Comparison of ENCODE assay signal across 24 cellular contexts in the genomic region with DNA sequence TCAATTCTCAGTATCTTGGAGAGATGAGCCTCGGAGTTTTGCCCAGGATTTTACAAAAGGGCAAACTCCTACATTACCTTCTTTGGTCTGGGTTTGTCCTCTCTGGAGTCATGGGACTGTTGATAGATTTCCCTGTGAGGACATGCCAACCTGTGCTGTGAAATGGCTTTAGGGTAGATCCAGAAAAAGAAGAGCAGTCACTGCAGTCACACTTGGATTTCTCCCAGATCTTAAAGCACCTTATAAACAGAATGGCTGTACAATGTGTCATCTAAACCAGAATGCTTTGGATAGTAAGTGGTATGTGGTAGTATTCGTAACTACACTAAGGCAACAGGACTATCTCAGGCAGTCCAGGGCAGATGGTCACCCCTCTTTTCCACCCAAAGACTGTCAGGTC. TPM values are rescaled to one million over a fixed set of nuclear protein-coding genes. Genes with fewer than 3 reads are reported as not detected.
DNase-seq lines count a peak whose midpoint lies in the region; ATAC-seq and TF ChIP-seq lines count a peak whose summit lies in the region.
"Had no signal": no experiment of that assay in that cellular context is flagged by ENCODE, and none has a peak within 500 bp of the region (broad histone marks: within the 10 kb centered on the region; RNA-seq: fewer than 3 reads in every experiment).

No MANE protein-coding gene starts in this region.

- in situ Hi-C loops in mammary epithelial cell (cut with MboI; ENCODE audit: low sequenced_read_pairs in 2 of 2) = no loop called here

- H3K27ac Mint-ChIP-seq in memory B cell = peak overlapping the region; percentile 74
- H3K27ac Mint-ChIP-seq in type B pancreatic cell = peak overlapping the region; percentile 58
- no peak overlapping the region for H3K27ac Mint-ChIP-seq in activated CD4-positive, alpha-beta memory T cell treated with anti-CD3 and anti-CD28 coated beads for 36 hours

- no peaks in the 10 kb centered on the region for H3K9me3 Mint-ChIP-seq in memory B cell
- H3K9me3 Mint-ChIP-seq in type B pancreatic cell = no peaks in the 10 kb centered on the region
- no peaks in the 10 kb centered on the region for H3K9me3 Mint-ChIP-seq in activated CD4-positive, alpha-beta memory T cell treated with anti-CD3 and anti-CD28 coated beads for 36 hours
- H3K9me3 Mint-ChIP-seq: activated naive CD4-positive, alpha-beta T cell treated with anti-CD3 and anti-CD28 coated beads, Interleukin-2, amount 10 ng/mL, durations not matched to agents 7 days and 5 days had no signal

- BruUV-seq in mammary epithelial cell (replicated peaks; lab: Mats Ljungman, UMichigan) = no TSS peak

- WGBS in aorta, 2 donors = 91 to 94% methylated on average over 2 of the region's 2 CpGs
- WGBS in mammary epithelial cell (ENCODE audit: low coverage, missing lambda C conversion rate) = 51% methylated on average over 2 of the region's 2 CpGs

- H3K36me3 ChIP-seq in aorta (ENCODE audit: control insufficient read depth in 1 of 2, insufficient read depth in 2 of 2, low read length in 1 of 2) (no peaks in the 10 kb centered on the region), mammary epithelial cell (ENCODE audit: insufficient read depth, low read length) (no peaks in the 10 kb centered on the region)
- H3K36me3 ChIP-seq: HAP-1, pancreas, Peyer's patch, tibial artery had no signal

- H3K9me3 ChIP-seq in aorta (ENCODE audit: control insufficient read depth, low read length) (no peaks in the 10 kb centered on the region), mammary epithelial cell (replicated peaks; ENCODE audit: insufficient read depth, low read length) (no peaks in the 10 kb centered on the region)
- H3K9me3 ChIP-seq: HAP-1, mucosa of descending colon, pancreas, Peyer's patch, tibial artery had no signal

- H3K27me3 ChIP-seq in aorta (ENCODE audit: control insufficient read depth in 1 of 2, insufficient read depth in 2 of 2, low read length in 1 of 2) (no peaks in the 10 kb centered on the region), mammary epithelial cell (ENCODE audit: insufficient read depth, low read length) (no peaks in the 10 kb centered on the region)
- H3K27me3 ChIP-seq: pancreas, Peyer's patch, tibial artery had no signal

- no peak overlapping the region for H3K9ac ChIP-seq in mammary epithelial cell (ENCODE audit: insufficient read depth, low read length)

- peaks cover 36% of the 10 kb centered on the region for H3K79me2 ChIP-seq in mammary epithelial cell (ENCODE audit: insufficient read depth, low read length)

- H3K4me3 Mint-ChIP-seq in memory B cell (no peak overlapping the region), type B pancreatic cell (no peak overlapping the region)
- no peak overlapping the region for H3K4me3 Mint-ChIP-seq in activated CD4-positive, alpha-beta memory T cell treated with anti-CD3 and anti-CD28 coated beads for 36 hours
- H3K4me3 Mint-ChIP-seq: activated naive CD4-positive, alpha-beta T cell treated with anti-CD3 and anti-CD28 coated beads, Interleukin-2, amount 10 ng/mL, durations not matched to agents 7 days and 5 days had no signal

- H2AFZ ChIP-seq in mammary epithelial cell (ENCODE audit: low read depth, low read length) = no peak overlapping the region

- no peak overlapping the region for H3K4me2 ChIP-seq in mammary epithelial cell (ENCODE audit: insufficient read depth, low read depth, low read length)

- H3K36me3 Mint-ChIP-seq in memory B cell (peaks cover under 1% of the 10 kb centered on the region), type B pancreatic cell (no peaks in the 10 kb centered on the region)
- no peaks in the 10 kb centered on the region for H3K36me3 Mint-ChIP-seq in activated CD4-positive, alpha-beta memory T cell treated with anti-CD3 and anti-CD28 coated beads for 36 hours

- CTCF ChIA-PET in activated CD4-positive, alpha-beta memory T cell treated with anti-CD3 and anti-CD28 coated beads for 36 hours (lab: Charles Lee) = interaction anchor here (1.4 to 8.8 kb wide), 3 partner anchors 27 to 73 kb away, joined by 6 to 291 read pairs (median 150); no protein-coding TSS in a partner anchor
- CTCF ChIA-PET in mammary epithelial cell (lab: Charles Lee; ENCODE audit: low non-redundant PET) = no interaction called here

- no peaks in the 10 kb centered on the region for H3K27me3 Mint-ChIP-seq in memory B cell
- no peaks in the 10 kb centered on the region for H3K27me3 Mint-ChIP-seq in type B pancreatic cell
- H3K27me3 Mint-ChIP-seq in activated CD4-positive, alpha-beta memory T cell treated with anti-CD3 and anti-CD28 coated beads for 36 hours = no peaks in the 10 kb centered on the region
- H3K27me3 Mint-ChIP-seq: activated naive CD4-positive, alpha-beta T cell treated with anti-CD3 and anti-CD28 coated beads, Interleukin-2, amount 10 ng/mL, durations not matched to agents 7 days and 5 days had no signal

- H3K4me3 ChIP-seq in aorta (ENCODE audit: low read length in 2 of 2) (no peak overlapping the region), mammary epithelial cell (replicated peaks in 1 of 3; ENCODE audit: insufficient read depth in 1 of 3, low read depth in 2 of 3, low read length in 3 of 3) (no peak overlapping the region)
- H3K4me3 ChIP-seq: HAP-1, mucosa of descending colon, pancreas, Peyer's patch, skin epidermis, tibial artery had no signal

- TF ChIP-seq CTCF in type B pancreatic cell (conservative IDR thresholded peaks at IDR 0.05) (no peak), mammary epithelial cell (conservative IDR thresholded peaks at IDR 0.05 in 1 of 2, IDR thresholded peaks at IDR 0.05 in 1 of 2; ENCODE audit: extremely low read depth in 1 of 2, insufficient read depth in 1 of 2, low read depth in 1 of 2, low read length in 2 of 2) (no peak)

- H4K20me1 ChIP-seq in mammary epithelial cell (ENCODE audit: insufficient read depth, low read length) = no peaks in the 10 kb centered on the region

- intact Hi-C loops in aorta (cut with DNase I) = no loop called here
- intact Hi-C loops in activated CD4-positive, alpha-beta memory T cell treated with anti-CD3 and anti-CD28 coated beads for 36 hours (cut with micrococcal nuclease) = no loop called here
- intact Hi-C loops in mammary epithelial cell (cut with micrococcal nuclease) = loop anchor here (10.0 kb wide), 1 partner anchor 224 kb away; a partner anchor contains a TSS

- dilution Hi-C loops in mammary epithelial cell (cut with HindIII; ENCODE audit: low sequenced_read_pairs) = no loop called here

- H3K27ac ChIP-seq in aorta (ENCODE audit: low read depth in 1 of 2, low read length in 2 of 2) (no peak overlapping the region), mammary epithelial cell (ENCODE audit: insufficient read depth, low read depth, low read length) (no peak overlapping the region)
- H3K27ac ChIP-seq: pancreas, skin epidermis had no signal

- peak; percentile 75 for DNase-seq in HCEC 1CT
- DNase-seq in amniotic epithelial cell (ENCODE audit: low read depth) = peak; percentile 69
- DNase-seq in memory B cell (ENCODE audit: low spot score in 2 of 2) = no peak
- no peak for DNase-seq in type B pancreatic cell (ENCODE audit: extremely low spot score, unreplicated experiment)
- DNase-seq in cerebellar cortex (ENCODE audit: low spot score) = no peak
- no peak for DNase-seq in aorta
- DNase-seq in activated CD4-positive, alpha-beta memory T cell treated with anti-CD3 and anti-CD28 coated beads for 36 hours = no peak
- no peak for DNase-seq in mammary epithelial cell
- DNase-seq: activated CD4-positive, alpha-beta T cell treated with anti-CD3 and anti-CD28 coated beads, Interleukin-2, amount 50 U/mL, for 4 hours; activated naive CD4-positive, alpha-beta T cell treated with anti-CD3 and anti-CD28 coated beads, Interleukin-2, amount 10 ng/mL, durations not matched to agents 7 days and 5 days; activated T-cell treated with anti-CD3 and anti-CD28 coated beads, Interleukin-2, amount 50 U/mL, for 1 hour; DMS79; effector memory CD4-positive, alpha-beta T cell; KG1; left cardiac atrium; mucosa of descending colon; NCI-H1417; NCI-H2171 treated with DMSO at 0.1 percent for 48 hours; NCI-H748 treated with DMSO at 0.1 percent for 48 hours; pancreas; Peyer's patch; tibial artery had no signal

- H3K4me1 Mint-ChIP-seq in memory B cell (peaks cover 29% of the 10 kb centered on the region), type B pancreatic cell (ENCODE audit: unreplicated experiment) (peaks cover 44% of the 10 kb centered on the region)
- peaks cover 30% of the 10 kb centered on the region for H3K4me1 Mint-ChIP-seq in activated CD4-positive, alpha-beta memory T cell treated with anti-CD3 and anti-CD28 coated beads for 36 hours (ENCODE audit: low read depth)

- H3K4me1 ChIP-seq in aorta (ENCODE audit: control insufficient read depth in 1 of 2, insufficient read depth in 2 of 2, low read length in 2 of 2) (peaks cover 0 to 2% of the 10 kb centered on the region in 2 donors), mammary epithelial cell (ENCODE audit: insufficient read depth, low read length) (peaks cover 46% of the 10 kb centered on the region)

- POLR2A ChIA-PET in activated CD4-positive, alpha-beta memory T cell treated with anti-CD3 and anti-CD28 coated beads for 36 hours (lab: Charles Lee) = interaction anchor here (2.7 kb wide), 1 partner anchor 27 kb away, joined by 10 read pairs; no protein-coding TSS in a partner anchor

- ATAC-seq in memory B cell (ENCODE audit: low read depth) = no peak
- ATAC-seq in aorta (ENCODE audit: low FRiP score) = no peak
- ATAC-seq: left cardiac atrium, mucosa of descending colon, pancreas had no signal

RNA-seq across cellular contexts. Expression of a gene that starts 1.9 kb away (rescaled TPM):
- total RNA-seq in type B pancreatic cell (ENCODE audit: low replicate concordance) (7.3 and 139 TPM in 2 replicates), aorta (1,000 to 10,000 TPM in 1 of 2 donors, 100 to 1,000 TPM in 1; 599 to 1,490 TPM), mammary epithelial cell (100 to 1,000 TPM; 145 to 609 TPM)
- polyA plus RNA-seq in aorta (100 to 1,000 TPM; 703 to 838 TPM), mammary epithelial cell (231 TPM)
- total RNA-seq in activated CD4-positive, alpha-beta memory T cell treated with anti-CD3 and anti-CD28 coated beads for 36 hours = 10 to 100 TPM; 48.4 to 51.8 TPM
- polyA minus RNA-seq in mammary epithelial cell = 209 TPM

RNA-seq across cellular contexts. Expression of a gene that starts 30.1 kb away (rescaled TPM):
- total RNA-seq in type B pancreatic cell (ENCODE audit: low replicate concordance) (38.1 and 44.9 TPM in 2 replicates), aorta (100 to 1,000 TPM; 167 to 236 TPM), mammary epithelial cell (10 to 100 TPM; 24.3 to 94.2 TPM)
- polyA plus RNA-seq in aorta (10 to 100 TPM in 1 of 2 donors, 1 to 10 TPM in 1; 8.3 to 33.8 TPM), mammary epithelial cell (48.9 TPM)
- total RNA-seq in activated CD4-positive, alpha-beta memory T cell treated with anti-CD3 and anti-CD28 coated beads for 36 hours = 1 to 10 TPM; 2.2 to 2.6 TPM
- polyA minus RNA-seq in mammary epithelial cell = 177 TPM

RNA-seq across cellular contexts. Expression of a gene that starts 39.8 kb away (rescaled TPM):
- total RNA-seq in type B pancreatic cell (ENCODE audit: low replicate concordance) = 59.3 and 132 TPM in 2 replicates
- 10 to 100 TPM; 66.1 to 71.6 TPM for total RNA-seq in aorta
- polyA plus RNA-seq in aorta = 10 to 100 TPM; 33.7 to 46.1 TPM
- 1 to 10 TPM; 3.4 to 4.1 TPM for total RNA-seq in activated CD4-positive, alpha-beta memory T cell treated with anti-CD3 and anti-CD28 coated beads for 36 hours
- 100 to 1,000 TPM; 132 to 205 TPM for total RNA-seq in mammary epithelial cell
- polyA plus RNA-seq in mammary epithelial cell = 96.4 TPM
- polyA minus RNA-seq in mammary epithelial cell = 27.0 TPM

Comparison
In these comparisons a context has a peak if more than half of its experiments do, and no peak if none do; other contexts are left out.
1. DNase-seq: peak in HCEC 1CT (single experiment) and amniotic epithelial cell (single experiment); none in memory B cell (0 of 2), type B pancreatic cell (single experiment), cerebellar cortex (single experiment), aorta (0 of 2), activated CD4-positive, alpha-beta memory T cell treated with anti-CD3 and anti-CD28 coated beads for 36 hours (single experiment) and mammary epithelial cell (single experiment).
2. RNA of a gene that starts 30.1 kb away (total RNA-seq): 167 to 236 TPM in aorta, 24.3 to 94.2 TPM in mammary epithelial cell and 38.1 to 44.9 TPM in type B pancreatic cell; 2.2 to 2.6 TPM in activated CD4-positive, alpha-beta memory T cell treated with anti-CD3 and anti-CD28 coated beads for 36 hours; every median in the first group is over 4 times any median in the second.
3. RNA of a gene that starts 39.8 kb away (total RNA-seq): 132 to 205 TPM in mammary epithelial cell, 66.1 to 71.6 TPM in aorta and 59.3 to 132 TPM in type B pancreatic cell; 3.4 to 4.1 TPM in activated CD4-positive, alpha-beta memory T cell treated with anti-CD3 and anti-CD28 coated beads for 36 hours; every median in the first group is over 10 times any median in the second.